In the genomic region with DNA sequence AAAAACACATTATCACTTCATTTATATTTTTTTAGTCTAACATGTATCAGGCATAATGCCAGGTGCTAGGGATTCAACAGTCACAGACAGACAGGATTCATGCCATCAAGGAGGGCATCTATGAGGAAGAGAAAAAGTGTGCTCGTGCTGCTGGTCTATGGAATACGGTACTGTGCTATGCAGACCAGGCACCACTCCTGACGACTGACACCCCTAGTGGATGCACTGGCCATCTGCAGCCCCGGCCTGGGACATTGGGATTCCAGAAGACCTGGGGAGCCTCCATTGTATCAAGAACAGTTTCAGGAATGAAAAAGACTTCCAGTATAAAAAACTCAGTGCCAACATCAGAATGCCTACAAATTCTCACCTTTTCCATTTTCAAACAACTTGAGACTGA, we compare ENCODE assay signal across 8 cellular contexts.
DNase-seq lines count a peak whose midpoint lies in the region; ATAC-seq and TF ChIP-seq lines count a peak whose summit lies in the region.

No MANE protein-coding gene starts in this region.

- H3K9me3 ChIP-seq in CD4-positive, alpha-beta T cell (ENCODE audit: control insufficient read depth, low read length) = no peaks in the 10 kb centered on the region

- H3K36me3 Mint-ChIP-seq in CD4-positive, alpha-beta T cell (ENCODE audit: low read depth) = peaks cover 41% of the 10 kb centered on the region

- no peaks in the 10 kb centered on the region for H3K9me3 Mint-ChIP-seq in CD4-positive, alpha-beta T cell

- H3K27ac Mint-ChIP-seq in CD4-positive, alpha-beta T cell = peak overlapping the region; percentile 38

- POLR2A ChIA-PET in CD4-positive, alpha-beta T cell (lab: Charles Lee) = interaction anchor here (0.9 to 2.7 kb wide), 3 partner anchors 13 to 247 kb away, joined by 3 to 11 read pairs (median 3); a partner anchor contains a TSS

- H3K27me3 Mint-ChIP-seq in CD4-positive, alpha-beta T cell = no peaks in the 10 kb centered on the region

- no peaks in the 10 kb centered on the region for H3K27me3 ChIP-seq in CD4-positive, alpha-beta T cell (ENCODE audit: control insufficient read depth, insufficient read depth, low read length)

- peaks cover 92% of the 10 kb centered on the region for H3K4me1 Mint-ChIP-seq in CD4-positive, alpha-beta T cell (ENCODE audit: low read depth)

- CTCF ChIA-PET in CD4-positive, alpha-beta T cell (lab: Charles Lee) = no interaction called here

- intact Hi-C loops in CD4-positive, alpha-beta T cell (cut with DNase I, micrococcal nuclease) = no loop called here

- no peak overlapping the region for H3K27ac ChIP-seq in CD4-positive, alpha-beta T cell (ENCODE audit: low read depth, low read length)

- no peak overlapping the region for H3K4me3 Mint-ChIP-seq in CD4-positive, alpha-beta T cell

- peak; percentile 60 for ATAC-seq in CD4-positive, alpha-beta T cell (ENCODE audit: poor library complexity)
- peak; percentile 91 for ATAC-seq in GM18858 (IDR thresholded peaks at IDR 0.05; ENCODE audit: unreplicated experiment)
- peak; percentile 97 for ATAC-seq in HG03025 (IDR thresholded peaks at IDR 0.05; ENCODE audit: low FRiP score, unreplicated experiment)
- no peak for ATAC-seq in HG02840 (IDR thresholded peaks at IDR 0.05; ENCODE audit: low FRiP score, unreplicated experiment)

- DNase-seq in CD4-positive, alpha-beta T cell = peak in 4 of 10 experiments; percentile 5 to 17 (median 8)
- DNase-seq in NCI-H748 (lab: John Stamatoyannopoulos, UW; ENCODE audit: unreplicated experiment) (peak; percentile 54), cerebellar cortex (ENCODE audit: low spot score) (peak; percentile 28), medulla oblongata (ENCODE audit: extremely low spot score) (peak; percentile 17), NCI-H2196 treated with DMSO at 0.1 percent for 48 hours (lab: John Stamatoyannopoulos, UW; ENCODE audit: unreplicated experiment) (no peak)

- peak; percentile 6 for TF ChIP-seq CTCF in CD4-positive, alpha-beta T cell (IDR thresholded peaks at IDR 0.05)
